22 cellular contexts compared by ENCODE assay signal in the genomic region with DNA sequence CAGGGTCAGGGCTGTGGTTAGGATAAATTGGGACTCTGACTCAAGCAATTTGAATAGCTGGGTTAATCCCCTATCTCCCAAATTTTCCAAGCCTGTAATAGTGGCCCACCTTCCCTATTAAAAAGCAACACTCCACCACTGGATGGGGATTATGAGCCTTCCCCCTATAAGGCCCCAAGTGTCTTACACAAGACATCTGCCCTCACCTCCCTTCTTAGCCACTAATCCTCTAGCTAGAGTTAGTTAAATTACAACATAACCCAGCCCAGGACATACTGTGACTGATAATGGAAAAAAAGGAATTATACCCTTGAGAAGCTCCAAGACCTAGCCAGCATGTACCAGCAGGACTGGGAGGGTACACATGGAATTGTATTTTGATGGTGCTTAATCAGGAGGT.
"Had no signal": no experiment of that assay in that cellular context is flagged by ENCODE, and none has a peak within 500 bp of the region (broad histone marks: within the 10 kb centered on the region; RNA-seq: fewer than 3 reads in every experiment).

No MANE protein-coding gene starts in this region.

- H3K4me3 Mint-ChIP-seq: naive B cell, nephron had no signal

- DNase-seq: dermis blood vessel endothelial cell; esophagus squamous epithelium; foreskin keratinocyte; head of caudate nucleus; left colon; left ventricle myocardium superior; mesenchymal stem cell; naive B cell; occipital lobe; pancreas; right cardiac atrium; stimulated activated CD4-positive, alpha-beta T cell treated with anti-CD3 and anti-CD28 coated beads, Interleukin-2, amount 100 ng/mL, for 48 hours; stimulated activated naive CD4-positive, alpha-beta T cell treated with Interleukin-2 at 50 U/mL for 16 hours; tibial artery; upper lobe of left lung; uterus had no signal

- H3K4me1 Mint-ChIP-seq: naive B cell, nephron had no signal

- H3K27ac Mint-ChIP-seq: naive B cell, nephron, progenitor cell of endocrine pancreas had no signal

- H3K4me3 ChIP-seq: esophagus squamous epithelium, hepatocyte, lung, pancreas, smooth muscle cell, suprapubic skin, tibial artery, upper lobe of left lung, uterus had no signal

- H3K36me3 Mint-ChIP-seq: naive B cell had no signal

- H3K9me3 Mint-ChIP-seq: nephron had no signal
